In genomic region chr14:103448097-103448496, GRCh38 we compare ENCODE assay signal across 23 cellular contexts.
DNase-seq lines count a peak whose midpoint lies in the region; ATAC-seq, FAIRE-seq and TF ChIP-seq lines count a peak whose summit lies in the region.
"Had no signal": no experiment of that assay in that cellular context is flagged by ENCODE, and none has a peak within 500 bp of the region (broad histone marks: within the 10 kb centered on the region; RNA-seq: fewer than 3 reads in every experiment).

No MANE protein-coding gene starts in this region.

- POLR2A ChIA-PET in A549 (lab: Yijun Ruan, JAX): no interaction called here

- TF ChIP-seq CTCF in A549 (IDR thresholded peaks at IDR 0.05): no peak
- no peak for TF ChIP-seq CTCF in glutamatergic neuron (IDR thresholded peaks at IDR 0.05; ENCODE audit: partially characterized antibody, unreplicated experiment)

- peaks cover 34% of the 10 kb centered on the region for H3K36me3 Mint-ChIP-seq in activated T-helper 17 cell treated with anti-CD3 and anti-CD28 coated beads, Interleukin-2, amount 50 U/mL, for 72 hours (ENCODE audit: low read depth)
- H3K36me3 Mint-ChIP-seq in glutamatergic neuron (ENCODE audit: unreplicated experiment): no peaks in the 10 kb centered on the region

- FAIRE-seq in A549 (lab: Jason Lieb, UNC): no peak

- in situ Hi-C loops in Caki2 (cut with HindIII; ENCODE audit: low pct_unique_long_range_greater_than_20kb, low sequenced_read_pairs): no loop called here

- peaks cover 18% of the 10 kb centered on the region for H3K4me1 Mint-ChIP-seq in activated T-helper 17 cell treated with anti-CD3 and anti-CD28 coated beads, Interleukin-2, amount 50 U/mL, for 72 hours
- H3K4me1 Mint-ChIP-seq in glutamatergic neuron (ENCODE audit: low read depth, unreplicated experiment): peaks cover 7% of the 10 kb centered on the region

- TF ChIP-seq EP300 in A549 (IDR thresholded peaks at IDR 0.05): no peak

- no peaks in the 10 kb centered on the region for H3K27me3 Mint-ChIP-seq in activated T-helper 17 cell treated with anti-CD3 and anti-CD28 coated beads, Interleukin-2, amount 50 U/mL, for 72 hours
- no peaks in the 10 kb centered on the region for H3K27me3 Mint-ChIP-seq in glutamatergic neuron (ENCODE audit: unreplicated experiment)
- H3K27me3 Mint-ChIP-seq: activated naive CD8-positive, alpha-beta T cell treated with anti-CD3 and anti-CD28 coated beads, Interleukin-2, amount 10 ng/mL, durations not matched to agents 7 days and 5 days had no signal

- CTCF ChIA-PET in A549 (lab: Yijun Ruan, JAX): interaction anchor here (0.8 to 1.1 kb wide), 2 partner anchors 9 to 24 kb away, joined by 4 to 5 read pairs; no protein-coding TSS in a partner anchor

- 57% methylated on average over 2 of the region's 2 CpGs for WGBS in A549 (ENCODE audit: missing lambda C conversion rate)

- H3K4me2 ChIP-seq in A549: no peak overlapping the region

- H3K4me1 ChIP-seq in A549: peaks cover 13% of the 10 kb centered on the region; the same call in 2 of the 3 replicates

- peak overlapping the region; percentile 67 for H3K27ac Mint-ChIP-seq in activated T-helper 17 cell treated with anti-CD3 and anti-CD28 coated beads, Interleukin-2, amount 50 U/mL, for 72 hours
- no peak overlapping the region for H3K27ac Mint-ChIP-seq in glutamatergic neuron (ENCODE audit: unreplicated experiment)
- H3K27ac Mint-ChIP-seq: activated naive CD8-positive, alpha-beta T cell treated with anti-CD3 and anti-CD28 coated beads, Interleukin-2, amount 10 ng/mL, durations not matched to agents 7 days and 5 days; stimulated activated effector memory CD8-positive, alpha-beta T cell treated with anti-CD3 and anti-CD28 coated beads, Interleukin-12 subunit alpha, Interleukin-12 subunit beta, amount 100 ng/mL, for 72 hours had no signal

- H3K9me3 ChIP-seq in A549: no peaks in the 10 kb centered on the region
- H3K9me3 ChIP-seq: body of pancreas, gastrocnemius medialis, mucosa of descending colon, thoracic aorta had no signal

- TF ChIP-seq POLR2A in A549 (IDR thresholded peaks at IDR 0.05; ENCODE audit: low read length): no peak

- ATAC-seq in A549 (no peak; a peak in 1 of 6 replicates), HG03521 (IDR thresholded peaks at IDR 0.05; ENCODE audit: unreplicated experiment) (no peak)
- no peak for ATAC-seq in activated T-helper 17 cell treated with anti-CD3 and anti-CD28 coated beads, Interleukin-2, amount 50 U/mL, for 72 hours (replicated peaks)
- ATAC-seq: body of pancreas; left colon; mucosa of descending colon; stimulated activated effector memory CD8-positive, alpha-beta T cell treated with anti-CD3 and anti-CD28 coated beads, Interleukin-12 subunit alpha, Interleukin-12 subunit beta, amount 100 ng/mL, for 72 hours had no signal

- no peak for TF ChIP-seq RAD21 in A549 (conservative IDR thresholded peaks at IDR 0.05 in 1 of 2, IDR thresholded peaks at IDR 0.05 in 1 of 2)

- H3K27ac ChIP-seq in A549: no peak overlapping the region
- H3K27ac ChIP-seq: body of pancreas, gastrocnemius medialis, GM23248, thoracic aorta had no signal

- no peaks in the 10 kb centered on the region for H3K9me3 Mint-ChIP-seq in activated T-helper 17 cell treated with anti-CD3 and anti-CD28 coated beads, Interleukin-2, amount 50 U/mL, for 72 hours
- H3K9me3 Mint-ChIP-seq in glutamatergic neuron (ENCODE audit: unreplicated experiment): no peaks in the 10 kb centered on the region
- H3K9me3 Mint-ChIP-seq: activated naive CD8-positive, alpha-beta T cell treated with anti-CD3 and anti-CD28 coated beads, Interleukin-2, amount 10 ng/mL, durations not matched to agents 7 days and 5 days; stimulated activated effector memory CD8-positive, alpha-beta T cell treated with anti-CD3 and anti-CD28 coated beads, Interleukin-12 subunit alpha, Interleukin-12 subunit beta, amount 100 ng/mL, for 72 hours had no signal

- no peak overlapping the region for H3K4me3 Mint-ChIP-seq in activated T-helper 17 cell treated with anti-CD3 and anti-CD28 coated beads, Interleukin-2, amount 50 U/mL, for 72 hours
- H3K4me3 Mint-ChIP-seq in glutamatergic neuron (ENCODE audit: unreplicated experiment): no peak overlapping the region
- H3K4me3 Mint-ChIP-seq: activated naive CD8-positive, alpha-beta T cell treated with anti-CD3 and anti-CD28 coated beads, Interleukin-2, amount 10 ng/mL, durations not matched to agents 7 days and 5 days; stimulated activated effector memory CD8-positive, alpha-beta T cell treated with anti-CD3 and anti-CD28 coated beads, Interleukin-12 subunit alpha, Interleukin-12 subunit beta, amount 100 ng/mL, for 72 hours had no signal

- H3K4me3 ChIP-seq in A549: no peak overlapping the region
- H3K4me3 ChIP-seq: body of pancreas, gastrocnemius medialis, GM23248, mucosa of descending colon, thoracic aorta had no signal

- DNase-seq in A549 (ENCODE audit: low read depth in 1 of 2, low spot score in 1 of 2) (no peak), Caki2 (ENCODE audit: low read depth) (peak; percentile 39), kidney tubule cell (ENCODE audit: low spot score) (peak; percentile 35), glutamatergic neuron (no peak), activated gamma-delta T cell (lab: John Stamatoyannopoulos, UW) (no peak), MV-4-11 (lab: John Stamatoyannopoulos, UW) (no peak)
- DNase-seq: activated CD4-positive, CD25-positive, alpha-beta regulatory T cell; activated naive CD8-positive, alpha-beta T cell treated with anti-CD3 and anti-CD28 coated beads, Interleukin-2, amount 10 ng/mL, durations not matched to agents 7 days and 5 days; body of pancreas; dermis blood vessel endothelial cell; EL; gastrocnemius medialis; GM23248; left colon; mucosa of descending colon; NCI-H1417; NCI-H524 treated with DMSO at 0.1 percent for 48 hours; SHP77; stimulated activated CD4-positive, alpha-beta T cell treated with anti-CD3 and anti-CD28 coated beads, Interleukin-15, amount 100 ng/mL, for 24 hours had no signal

TF ChIP-seq in A549, 52 proteins besides CTCF, POLR2A, EP300 and RAD21:
- no peak for TF ChIP-seq ELK1 (IDR thresholded peaks at IDR 0.05; ENCODE audit: low read depth, low read length)
- TF ChIP-seq FOSL2 (IDR thresholded peaks at IDR 0.05): no peak
- TF ChIP-seq FOSL2 (CRISPR knock-in tag; IDR thresholded peaks at IDR 0.05): peak; percentile 25; the same call in 1 of the 2 replicates

Comparison
In these comparisons a context has a peak if more than half of its experiments do, and no peak if none do; other contexts are left out.
1. DNase-seq: peak in Caki2 (single experiment) and kidney tubule cell (single experiment); none in A549 (0 of 2), glutamatergic neuron (single experiment), activated gamma-delta T cell (single experiment) and MV-4-11 (single experiment).